Comparison of ENCODE assay signal across 8 cellular contexts in genomic region chr19:50486823-50487515, GRCh38. TPM values are rescaled to one million over a fixed set of nuclear protein-coding genes. Genes with fewer than 3 reads are reported as not detected.
DNase-seq lines count a peak whose midpoint lies in the region; ATAC-seq and TF ChIP-seq lines count a peak whose summit lies in the region.

No MANE protein-coding gene starts in this region.

- H3K4me3 Mint-ChIP-seq in WTC11 = no peak overlapping the region

- peaks cover 29% of the 10 kb centered on the region for H3K9me3 Mint-ChIP-seq in WTC11

- TF ChIP-seq CTCF in C4-2B (conservative IDR thresholded peaks at IDR 0.05) (peak; percentile 76), HL-60 (IDR thresholded peaks at IDR 0.05; ENCODE audit: insufficient read depth, low read length) (no peak), WTC11 (IDR thresholded peaks at IDR 0.05) (peak; percentile 93), epithelial cell of esophagus (IDR thresholded peaks at IDR 0.05; ENCODE audit: insufficient read depth, low read depth, low read length, missing control alignments) (peak; percentile 38), smooth muscle cell (IDR thresholded peaks at IDR 0.05; ENCODE audit: borderline replicate concordance, insufficient read depth, poor library complexity, severe bottlenecking) (peak; percentile 56)

- H3K27me3 ChIP-seq in HL-60 (ENCODE audit: insufficient read depth, poor library complexity, severe bottlenecking) = peaks cover 2% of the 10 kb centered on the region
- H3K27me3 ChIP-seq in smooth muscle cell (ENCODE audit: low read depth) = no peaks in the 10 kb centered on the region

- H3K9ac ChIP-seq in smooth muscle cell (ENCODE audit: low read depth) = no peak overlapping the region

- H3K4me3 ChIP-seq in HL-60 (replicated peaks; ENCODE audit: insufficient read depth, low read length) (no peak overlapping the region), epithelial cell of esophagus (ENCODE audit: low read length) (no peak overlapping the region), smooth muscle cell (no peak overlapping the region)

- H2AFZ ChIP-seq in smooth muscle cell (ENCODE audit: low read depth) = no peak overlapping the region

- H4K20me1 ChIP-seq in smooth muscle cell (ENCODE audit: low read depth) = no peaks in the 10 kb centered on the region

- no peaks in the 10 kb centered on the region for H3K9me3 ChIP-seq in smooth muscle cell (replicated peaks; ENCODE audit: low read depth)

- no peak overlapping the region for H3K27ac ChIP-seq in C4-2B
- H3K27ac ChIP-seq in HL-60 (replicated peaks) = no peak overlapping the region
- H3K27ac ChIP-seq in smooth muscle cell (ENCODE audit: low read depth) = no peak overlapping the region

- ATAC-seq in WTC11 = peak; percentile 60
- ATAC-seq in esophagus mucosa = no peak
- no peak for ATAC-seq in GM21529 (IDR thresholded peaks at IDR 0.05; ENCODE audit: unreplicated experiment)
- no peak for ATAC-seq in HG03442 (IDR thresholded peaks at IDR 0.05; ENCODE audit: unreplicated experiment)

- H3K36me3 Mint-ChIP-seq in WTC11 = peaks cover 39% of the 10 kb centered on the region

- no peaks in the 10 kb centered on the region for H3K79me2 ChIP-seq in smooth muscle cell (ENCODE audit: low read depth)

- H3F3A ChIP-seq in smooth muscle cell (ENCODE audit: low read depth) = no peaks in the 10 kb centered on the region

- no peak overlapping the region for H3K27ac Mint-ChIP-seq in WTC11

- CTCF ChIA-PET in WTC11 (lab: Charles Lee) = interaction anchor here (0.6 to 3.8 kb wide), 32 partner anchors 10 to 241 kb away, joined by 3 to 33 read pairs (median 4); partner anchors contain the start of genes EMC10, GARIN5A, JOSD2 and KCNC3

- no peak overlapping the region for H3K4me2 ChIP-seq in smooth muscle cell

- H3K4me1 Mint-ChIP-seq in WTC11 = peaks cover 35% of the 10 kb centered on the region

- H3K4me1 ChIP-seq in smooth muscle cell (ENCODE audit: low read depth) = no peaks in the 10 kb centered on the region

- DNase-seq in HL-60 (ENCODE audit: low read depth in 1 of 2, low spot score in 1 of 2) = peak; percentile 26 to 43
- DNase-seq in WTC11 (ENCODE audit: low spot score) = peak; percentile 93
- DNase-seq in epithelial cell of esophagus (ENCODE audit: low read depth) = peak; percentile 18
- no peak for DNase-seq in smooth muscle cell (lab: John Stamatoyannopoulos, UW; ENCODE audit: unreplicated experiment)

- WGBS in smooth muscle cell (ENCODE audit: low lambda C conversion rate) = 78% methylated on average over 17 of the region's 18 CpGs

- POLR2A ChIA-PET in WTC11 (lab: Charles Lee) = no interaction called here

- H3K27me3 Mint-ChIP-seq in WTC11 (ENCODE audit: low read depth) = peaks cover 71% of the 10 kb centered on the region

- no peaks in the 10 kb centered on the region for H3K36me3 ChIP-seq in smooth muscle cell (ENCODE audit: low read depth)

TF ChIP-seq in WTC11, 78 proteins besides CTCF, POLR2A, EP300 and RAD21:
- TF ChIP-seq SMAD3 (CRISPR knock-in tag; IDR thresholded peaks at IDR 0.05; ENCODE audit: borderline replicate concordance) (no peak), FOXJ3 (CRISPR knock-in tag; IDR thresholded peaks at IDR 0.05; ENCODE audit: borderline replicate concordance) (no peak), GRHL2 (CRISPR knock-in tag; IDR thresholded peaks at IDR 0.05; ENCODE audit: insufficient replicate concordance, severe bottlenecking) (no peak), ATF1 (CRISPR knock-in tag; IDR thresholded peaks at IDR 0.05) (no peak), ZNF425 (CRISPR knock-in tag; conservative IDR thresholded peaks at IDR 0.05) (no peak), FOXP1 (CRISPR knock-in tag; IDR thresholded peaks at IDR 0.05; ENCODE audit: borderline replicate concordance) (no peak), STAT6 (CRISPR knock-in tag; conservative IDR thresholded peaks at IDR 0.05; ENCODE audit: low read depth) (no peak), ATF2 (CRISPR knock-in tag; IDR thresholded peaks at IDR 0.05; ENCODE audit: borderline replicate concordance, low read depth) (no peak), ZMAT4 (CRISPR knock-in tag; IDR thresholded peaks at IDR 0.05) (no peak), MXD4 (CRISPR knock-in tag; IDR thresholded peaks at IDR 0.05; ENCODE audit: borderline replicate concordance) (no peak), TEAD4 (CRISPR knock-in tag; IDR thresholded peaks at IDR 0.05) (no peak), NR3C1 (CRISPR knock-in tag; conservative IDR thresholded peaks at IDR 0.05; ENCODE audit: low read depth) (no peak)
TF ChIP-seq in WTC11: peak in this region for 0.

RNA-seq across cellular contexts. Expression of gene GARIN5A, which starts 10.3 kb away (rescaled TPM):
- 8.2 to 17.1 TPM (median 15.3 TPM) in 3 replicates for total RNA-seq in WTC11 (2021)
- 1.7 and 4.1 TPM in 2 replicates for total RNA-seq in smooth muscle cell
- 2.1 and 3.7 TPM in 2 replicates for polyA plus RNA-seq in smooth muscle cell
- total RNA-seq in esophagus mucosa = 1.1 TPM

RNA-seq across cellular contexts. Expression of gene EMC10, which starts 10.7 kb away (rescaled TPM):
- total RNA-seq in WTC11 (2021) (114 to 120 TPM (median 114 TPM) in 3 replicates), smooth muscle cell (49.0 and 51.7 TPM in 2 replicates), esophagus mucosa (53.8 TPM)
- polyA plus RNA-seq in smooth muscle cell = 18.0 and 22.0 TPM in 2 replicates

RNA-seq across cellular contexts. Expression of gene JOSD2, which starts 24.0 kb away (rescaled TPM):
- total RNA-seq in WTC11 (2021) = 4.0 to 4.3 TPM (median 4.0 TPM) in 3 replicates
- 17.1 and 32.0 TPM in 2 replicates for total RNA-seq in smooth muscle cell
- polyA plus RNA-seq in smooth muscle cell = 77.6 and 85.1 TPM in 2 replicates
- total RNA-seq in esophagus mucosa = 38.4 TPM

RNA-seq across cellular contexts. Expression of gene ASPDH, which starts 26.7 kb away (rescaled TPM):
- not detected in 3 replicates for total RNA-seq in WTC11 (2021)
- not detected in 2 replicates for total RNA-seq in smooth muscle cell
- polyA plus RNA-seq in smooth muscle cell = 0.89 TPM in 1 of 2 replicates, not detected in the other
- total RNA-seq in esophagus mucosa = not detected

RNA-seq across cellular contexts. Expression of gene MYBPC2, which starts 54.3 kb away (rescaled TPM):
- 2.6 to 5.4 TPM (median 5.0 TPM) in 3 replicates for total RNA-seq in WTC11 (2021)
- total RNA-seq in smooth muscle cell = 0.18 TPM in 1 of 2 replicates, not detected in the other
- not detected in 2 replicates for polyA plus RNA-seq in smooth muscle cell
- total RNA-seq in esophagus mucosa = 0.08 TPM
